Comparison of ENCODE assay signal across 10 cellular contexts in genomic region chr9:28255174-28255573, GRCh38.
"Had no signal": no experiment of that assay in that cellular context is flagged by ENCODE, and none has a peak within 500 bp of the region (broad histone marks: within the 10 kb centered on the region; RNA-seq: fewer than 3 reads in every experiment).

No MANE protein-coding gene starts in this region.

- DNase-seq: GM23248, GOT3, H7, H9, HCEC 1CT, HFFc6 had no signal

- H3K4me2 ChIP-seq: GM23338 had no signal

- H3K4me1 ChIP-seq: HAP-1 had no signal

- H2AFZ ChIP-seq: GM23248, GM23338 had no signal

- FAIRE-seq: H54 had no signal

- H3K27ac ChIP-seq: GM23248 had no signal

- H3K9me3 ChIP-seq: HAP-1 had no signal

- H3K4me3 ChIP-seq: GM23248, GM23338, HAP-1 had no signal

- H3K36me3 ChIP-seq: HAP-1 had no signal

- H3K9ac ChIP-seq: GM23248 had no signal

- ATAC-seq: GM23338, HCT116 had no signal
